19 cellular contexts compared by ENCODE assay signal in the genomic region with DNA sequence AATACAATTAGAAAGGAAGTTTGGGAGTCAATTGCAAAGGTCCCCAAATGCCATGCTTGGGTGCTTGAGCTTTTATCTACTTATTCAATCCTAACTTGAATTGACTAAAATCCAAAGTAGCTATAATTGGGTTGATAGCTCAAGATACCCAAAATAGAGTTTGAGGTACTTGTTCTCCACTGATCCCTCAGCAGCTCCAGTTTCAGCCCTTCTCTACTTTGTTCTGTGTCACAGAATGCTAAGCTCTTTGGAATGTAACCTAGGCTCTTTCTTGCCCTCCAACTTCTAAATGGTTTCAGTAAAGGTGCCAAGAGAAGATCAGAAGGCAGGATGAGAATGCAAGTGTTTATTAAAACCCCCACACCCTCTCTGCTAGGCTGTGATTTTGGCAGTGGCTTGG.
DNase-seq lines count a peak whose midpoint lies in the region; ATAC-seq and TF ChIP-seq lines count a peak whose summit lies in the region.
"Had no signal": no experiment of that assay in that cellular context is flagged by ENCODE, and none has a peak within 500 bp of the region (broad histone marks: within the 10 kb centered on the region; RNA-seq: fewer than 3 reads in every experiment).

No MANE protein-coding gene starts in this region.

- H3K27me3 ChIP-seq in MG63 (no peaks in the 10 kb centered on the region), psoas muscle (ENCODE audit: insufficient read depth in 3 of 3, low read length in 2 of 3) (no peaks in the 10 kb centered on the region), endodermal cell (ENCODE audit: control insufficient read depth, insufficient read depth, low read length, poor library complexity, severe bottlenecking) (no peaks in the 10 kb centered on the region)
- H3K27me3 ChIP-seq: BE2C had no signal

- TF ChIP-seq CTCF in AG10803 (conservative IDR thresholded peaks at IDR 0.05; ENCODE audit: low read length) (no peak), psoas muscle (IDR thresholded peaks at IDR 0.05) (no peak), endodermal cell (conservative IDR thresholded peaks at IDR 0.05) (no peak)

- ATAC-seq in psoas muscle = peak; percentile 72 to 97 (median 96)
- ATAC-seq in GM18517 (IDR thresholded peaks at IDR 0.05; ENCODE audit: unreplicated experiment) = no peak
- ATAC-seq: GM12878, HCT116 had no signal

- peak; percentile 22 for DNase-seq in AG10803 (ENCODE audit: low read depth)
- peak; percentile 6 for DNase-seq in MG63
- DNase-seq in psoas muscle = no peak
- DNase-seq in glomerular visceral epithelial cell (ENCODE audit: extremely low spot score) = no peak
- DNase-seq in GM19240 (ENCODE audit: insufficient read length, low spot score) = no peak
- no peak for DNase-seq in endodermal cell
- DNase-seq: 8988T; BE2C; Caco-2; CD4-positive, alpha-beta T cell; DMS79; GF-D8; GM23248; HFFc6 had no signal

- H3K4me3 ChIP-seq in AG10803 (ENCODE audit: low read length) (no peak overlapping the region), MG63 (no peak overlapping the region), psoas muscle (no peak overlapping the region), endodermal cell (ENCODE audit: low read length) (no peak overlapping the region)
- H3K4me3 ChIP-seq: GM12878, GM23248 had no signal

- no peaks in the 10 kb centered on the region for H3K27me3 Mint-ChIP-seq in endodermal cell (ENCODE audit: insufficient read depth)
- H3K27me3 Mint-ChIP-seq: CD4-positive, alpha-beta T cell had no signal

- no peak overlapping the region for H3K4me3 Mint-ChIP-seq in endodermal cell
- H3K4me3 Mint-ChIP-seq: CD4-positive, alpha-beta T cell; HFFc6 had no signal

- H3K36me3 ChIP-seq in MG63 = no peaks in the 10 kb centered on the region
- H3K36me3 ChIP-seq in psoas muscle (ENCODE audit: insufficient read depth in 1 of 2, low read depth in 1 of 2) = no peaks in the 10 kb centered on the region
- peaks cover 3% of the 10 kb centered on the region for H3K36me3 ChIP-seq in endodermal cell (ENCODE audit: control insufficient read depth, insufficient read depth, low read length)
- H3K36me3 ChIP-seq: BE2C had no signal

- peaks cover 16% of the 10 kb centered on the region for H3K4me1 ChIP-seq in psoas muscle
- peaks cover 11% of the 10 kb centered on the region for H3K4me1 ChIP-seq in endodermal cell (ENCODE audit: control insufficient read depth, insufficient read depth, low read length)
- H3K4me1 ChIP-seq: Caco-2 had no signal

- peaks cover 5% of the 10 kb centered on the region for H3K9me3 Mint-ChIP-seq in endodermal cell
- H3K9me3 Mint-ChIP-seq: CD4-positive, alpha-beta T cell; HFFc6 had no signal

- H3K27ac Mint-ChIP-seq in endodermal cell = no peak overlapping the region
- H3K27ac Mint-ChIP-seq: CD4-positive, alpha-beta T cell; HFFc6 had no signal

- intact Hi-C loops in psoas muscle (cut with DNase I) = no loop called here

- no peaks in the 10 kb centered on the region for H3K9me3 ChIP-seq in MG63
- no peaks in the 10 kb centered on the region for H3K9me3 ChIP-seq in psoas muscle
- H3K9me3 ChIP-seq in endodermal cell (ENCODE audit: control insufficient read depth, low read length) = peaks cover 5% of the 10 kb centered on the region
- H3K9me3 ChIP-seq: BE2C, Caco-2 had no signal

- peaks cover 20% of the 10 kb centered on the region for H3K4me1 Mint-ChIP-seq in endodermal cell

- peaks cover 3% of the 10 kb centered on the region for H3K36me3 Mint-ChIP-seq in endodermal cell (ENCODE audit: low read depth)

- no peak overlapping the region for H3K9ac ChIP-seq in endodermal cell (ENCODE audit: extremely low read depth, low read length, poor library complexity, severe bottlenecking)
- H3K9ac ChIP-seq: GM23248 had no signal

- H3K27ac ChIP-seq in psoas muscle (peak overlapping the region; percentile 41), endodermal cell (ENCODE audit: low read depth, low read length) (no peak overlapping the region)
- H3K27ac ChIP-seq: C4-2B, GM23248, HL-60 had no signal

Comparison
In these comparisons a context has a peak if more than half of its experiments do, and no peak if none do; other contexts are left out.
1. DNase-seq: peak in AG10803 (single experiment) and MG63 (single experiment); none in psoas muscle (0 of 2), glomerular visceral epithelial cell (single experiment), GM19240 (single experiment) and endodermal cell (single experiment).